24 cellular contexts compared by ENCODE assay signal in the genomic region with DNA sequence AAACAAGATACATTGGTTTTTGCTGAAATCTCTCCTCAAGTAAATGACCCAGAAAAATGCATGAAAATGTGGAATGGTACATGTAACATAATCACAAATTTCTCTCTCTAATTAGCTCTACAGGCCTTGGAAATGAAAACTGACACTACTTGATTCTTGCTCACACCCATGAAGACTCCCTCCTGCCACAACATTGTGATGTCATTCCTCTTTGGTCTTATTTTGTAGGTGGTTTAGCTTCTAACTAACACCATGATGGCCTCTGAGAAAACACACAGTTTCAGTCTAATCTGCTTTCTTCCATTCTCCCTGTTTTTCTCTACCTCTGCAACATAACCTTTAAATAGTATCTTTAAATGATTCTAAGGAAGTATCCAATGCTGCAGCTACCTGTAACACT.
"Had no signal": no experiment of that assay in that cellular context is flagged by ENCODE, and none has a peak within 500 bp of the region (broad histone marks: within the 10 kb centered on the region; RNA-seq: fewer than 3 reads in every experiment).

No MANE protein-coding gene starts in this region.

- H3K27ac Mint-ChIP-seq: immature natural killer cell; naive thymus-derived CD8-positive, alpha-beta T cell; nephron progenitor cell; stimulated activated effector memory CD8-positive, alpha-beta T cell treated with anti-CD3 and anti-CD28 coated beads, Interleukin-12 subunit alpha, Interleukin-12 subunit beta, amount 100 ng/mL, for 72 hours had no signal

- H3K9me3 ChIP-seq: lower lobe of right lung, prostate gland, sigmoid colon, testis, tibial artery, upper lobe of right lung, uterus had no signal

- ATAC-seq: left colon; left ventricle myocardium superior; lower lobe of right lung; naive thymus-derived CD8-positive, alpha-beta T cell; right cardiac atrium; stimulated activated effector memory CD8-positive, alpha-beta T cell treated with anti-CD3 and anti-CD28 coated beads, Interleukin-12 subunit alpha, Interleukin-12 subunit beta, amount 100 ng/mL, for 72 hours; stimulated activated naive CD8-positive, alpha-beta T cell treated with anti-CD3 and anti-CD28 coated beads, Interleukin-15, Interleukin-2, amounts not matched to agents 100 U/mL and 50 U/mL, for 24 hours; upper lobe of right lung had no signal

- H3K36me3 ChIP-seq: lower lobe of right lung, prostate gland, sigmoid colon, tibial artery, upper lobe of right lung, uterus had no signal

- H3K4me1 ChIP-seq: lower lobe of right lung, prostate gland, sigmoid colon, testis, tibial artery, upper lobe of right lung, uterus had no signal

- DNase-seq: dorsolateral prefrontal cortex; effector CD4-positive, alpha-beta T cell; hypothalamus; immature natural killer cell; islet precursor cell; kidney glomerular epithelial cell; left colon; left ventricle myocardium superior; lower lobe of right lung; naive thymus-derived CD8-positive, alpha-beta T cell; nephron progenitor cell; nucleus accumbens; right cardiac atrium; sigmoid colon; stimulated activated CD4-positive, alpha-beta T cell treated with anti-CD3 and anti-CD28 coated beads, Interleukin-2, amount 100 ng/mL, for 24 hours; stimulated activated CD4-positive, alpha-beta T cell treated with anti-CD3 and anti-CD28 coated beads, Interleukin-4, amount 100 ng/mL, for 24 hours; stimulated activated naive CD8-positive, alpha-beta T cell treated with anti-CD3 and anti-CD28 coated beads, Interleukin-15, Interleukin-2, amounts not matched to agents 100 U/mL and 50 U/mL, for 24 hours; substantia nigra; testis; tibial artery; upper lobe of right lung; uterus had no signal

- H3K4me3 Mint-ChIP-seq: immature natural killer cell; naive thymus-derived CD8-positive, alpha-beta T cell; nephron progenitor cell; stimulated activated effector memory CD8-positive, alpha-beta T cell treated with anti-CD3 and anti-CD28 coated beads, Interleukin-12 subunit alpha, Interleukin-12 subunit beta, amount 100 ng/mL, for 72 hours had no signal

- H3K36me3 Mint-ChIP-seq: naive thymus-derived CD8-positive, alpha-beta T cell; stimulated activated effector memory CD8-positive, alpha-beta T cell treated with anti-CD3 and anti-CD28 coated beads, Interleukin-12 subunit alpha, Interleukin-12 subunit beta, amount 100 ng/mL, for 72 hours had no signal

- H3K27me3 ChIP-seq: dorsolateral prefrontal cortex, sigmoid colon, testis, tibial artery, upper lobe of right lung, uterus had no signal

- H3K27ac ChIP-seq: dorsolateral prefrontal cortex, lower lobe of right lung, prostate gland, sigmoid colon, testis, tibial artery, upper lobe of right lung, uterus had no signal

- H3K4me3 ChIP-seq: dorsolateral prefrontal cortex, lower lobe of right lung, prostate gland, sigmoid colon, testis, tibial artery, upper lobe of right lung, uterus had no signal

- H3K4me1 Mint-ChIP-seq: immature natural killer cell; naive thymus-derived CD8-positive, alpha-beta T cell; nephron progenitor cell; stimulated activated effector memory CD8-positive, alpha-beta T cell treated with anti-CD3 and anti-CD28 coated beads, Interleukin-12 subunit alpha, Interleukin-12 subunit beta, amount 100 ng/mL, for 72 hours had no signal
